Comparison of ENCODE assay signal across 21 cellular contexts in genomic region chr10:132027423-132027983, GRCh38. TPM values are rescaled to one million over a fixed set of nuclear protein-coding genes. Genes with fewer than 3 reads are reported as not detected.
DNase-seq lines count a peak whose midpoint lies in the region; ATAC-seq and TF ChIP-seq lines count a peak whose summit lies in the region.
"Had no signal": no experiment of that assay in that cellular context is flagged by ENCODE, and none has a peak within 500 bp of the region (broad histone marks: within the 10 kb centered on the region; RNA-seq: fewer than 3 reads in every experiment).

No MANE protein-coding gene starts in this region.

- H3K79me1 ChIP-seq in IMR-90 (ENCODE audit: low read depth in 1 of 2, low read length in 2 of 2) = no peaks in the 10 kb centered on the region
- no peaks in the 10 kb centered on the region for H3K79me1 ChIP-seq in mesenchymal stem cell (replicated peaks; ENCODE audit: low read length, poor library complexity, severe bottlenecking)

- TF ChIP-seq CTCF in Caco-2 (IDR thresholded peaks at IDR 0.05; ENCODE audit: insufficient read depth in 1 of 2, low read depth in 1 of 2, low read length in 1 of 2, severe bottlenecking in 1 of 2, unreplicated experiment in 1 of 2) (no peak), IMR-90 (conservative IDR thresholded peaks at IDR 0.05; ENCODE audit: low read depth, low read length) (no peak), cardiac fibroblast (IDR thresholded peaks at IDR 0.05; ENCODE audit: low read depth, low read length) (no peak)

- no peak overlapping the region for H3K27ac ChIP-seq in IMR-90 (ENCODE audit: insufficient read depth, low read length)
- H3K27ac ChIP-seq in mesenchymal stem cell (ENCODE audit: low read length, poor library complexity, severe bottlenecking) = no peak overlapping the region
- H3K27ac ChIP-seq: dorsolateral prefrontal cortex, skin epidermis had no signal

- H3K4ac ChIP-seq in IMR-90 (ENCODE audit: low read depth, low read length) = no peak overlapping the region
- no peak overlapping the region for H3K4ac ChIP-seq in mesenchymal stem cell (ENCODE audit: low read depth in 1 of 2, low read length in 2 of 2)

- BruUV-seq in Caco-2 (replicated peaks; lab: Mats Ljungman, UMichigan) (no TSS peak), IMR-90 (replicated peaks; lab: Mats Ljungman, UMichigan) (no TSS peak)

- no peak overlapping the region for H3K4me2 ChIP-seq in IMR-90 (ENCODE audit: low read depth, low read length)
- no peak overlapping the region for H3K4me2 ChIP-seq in mesenchymal stem cell (ENCODE audit: low read length, poor library complexity, severe bottlenecking)

- no peak overlapping the region for H3K14ac ChIP-seq in IMR-90 (replicated peaks; ENCODE audit: low read depth, low read length)
- H3K14ac ChIP-seq in mesenchymal stem cell (ENCODE audit: low read length in 2 of 2) = no peak overlapping the region

- no peaks in the 10 kb centered on the region for H3K36me3 Mint-ChIP-seq in Caco-2 (ENCODE audit: insufficient read depth, unreplicated experiment)
- H3K36me3 Mint-ChIP-seq: WTC11 had no signal

- ATAC-seq in IMR-90 (ENCODE audit: low read depth) (peak; percentile 27; the same call in 1 of the 2 replicates), GM18907 (IDR thresholded peaks at IDR 0.05; ENCODE audit: unreplicated experiment) (no peak)
- ATAC-seq: activated CD8-positive, alpha-beta T cell treated with anti-CD3 and anti-CD28 coated beads for 36 hours; activated T-cell treated with anti-CD3 and anti-CD28 coated beads, Interleukin-2, amount 50 U/mL, for 72 hours; T-helper 17 cell; WTC11 had no signal

- H4K8ac ChIP-seq in IMR-90 (ENCODE audit: low read depth in 2 of 2, low read length in 2 of 2) = no peak overlapping the region
- H4K8ac ChIP-seq in mesenchymal stem cell (ENCODE audit: low read length) = no peak overlapping the region

- H2BK20ac ChIP-seq in IMR-90 (ENCODE audit: low read depth, low read length) = no peak overlapping the region

- H2AK5ac ChIP-seq in IMR-90 (ENCODE audit: low read depth, low read length) = no peak overlapping the region
- no peak overlapping the region for H2AK5ac ChIP-seq in mesenchymal stem cell (ENCODE audit: low read length, severe bottlenecking)

- no peak overlapping the region for H2AFZ ChIP-seq in IMR-90 (replicated peaks; ENCODE audit: low read length, poor library complexity)
- H2AFZ ChIP-seq in mesenchymal stem cell (ENCODE audit: low read depth, low read length) = no peak overlapping the region

- peak overlapping the region; percentile 26 for H3K27ac Mint-ChIP-seq in Caco-2 (ENCODE audit: unreplicated experiment)
- H3K27ac Mint-ChIP-seq: activated CD8-positive, alpha-beta T cell treated with anti-CD3 and anti-CD28 coated beads for 36 hours; activated T-cell treated with anti-CD3 and anti-CD28 coated beads, Interleukin-2, amount 50 U/mL, for 72 hours; immature natural killer cell; T-helper 17 cell; WTC11 had no signal

- no peaks in the 10 kb centered on the region for H3K36me3 ChIP-seq in Caco-2 (ENCODE audit: control insufficient read depth, insufficient read depth, low read length)
- no peaks in the 10 kb centered on the region for H3K36me3 ChIP-seq in IMR-90 (ENCODE audit: control insufficient read depth, insufficient read depth, low read length)
- H3K36me3 ChIP-seq in mesenchymal stem cell (ENCODE audit: control insufficient read depth in 1 of 2, insufficient read depth in 2 of 2, low read depth in 1 of 2, low read length in 2 of 2) = no peaks in the 10 kb centered on the region

- no peak overlapping the region for H3K56ac ChIP-seq in IMR-90 (ENCODE audit: extremely low read depth, insufficient read depth, low read length)

- peaks cover 26% of the 10 kb centered on the region for H3K4me1 Mint-ChIP-seq in Caco-2 (ENCODE audit: low read depth, unreplicated experiment)

- H3K9ac ChIP-seq in IMR-90 (ENCODE audit: low read depth, low read length) (no peak overlapping the region), mesenchymal stem cell (ENCODE audit: low read length) (no peak overlapping the region)

- CTCF ChIA-PET in Caco-2 (lab: Charles Lee) (no interaction called here), IMR-90 (lab: Yijun Ruan, JAX) (no interaction called here)

- DNase-seq in Caco-2 (peak in 1 of 2 experiments; percentile 11), IMR-90 (peak; percentile 53), cardiac fibroblast (ENCODE audit: low read depth in 2 of 2) (peak; percentile 8 to 24), mesenchymal stem cell (peak; percentile 51), NCI-H345 (lab: John Stamatoyannopoulos, UW) (no peak), NCI-H187 (lab: John Stamatoyannopoulos, UW) (no peak)
- DNase-seq in activated naive CD4-positive, alpha-beta T cell treated with Interleukin-2 at 50 U/mL for 16 hours = no peak
- DNase-seq: activated CD8-positive, alpha-beta T cell treated with anti-CD3 and anti-CD28 coated beads for 36 hours; activated T-cell treated with anti-CD3 and anti-CD28 coated beads, Interleukin-2, amount 50 U/mL, for 72 hours; immature natural killer cell; MV-4-11; naive B cell; NCI-H2029; NCI-H446 treated with DMSO at 0.1 percent for 48 hours; stimulated activated CD4-positive, alpha-beta T cell treated with anti-CD3 and anti-CD28 coated beads, Interleukin-4, amount 100 ng/mL, for 1 hour; T-helper 17 cell had no signal

- H3K9me3 ChIP-seq in Caco-2 (no peaks in the 10 kb centered on the region), IMR-90 (ENCODE audit: control insufficient read depth, insufficient read depth, low read length) (no peaks in the 10 kb centered on the region), mesenchymal stem cell (ENCODE audit: control insufficient read depth, low read length) (no peaks in the 10 kb centered on the region)

- 60% methylated on average over 1 of the region's 3 CpGs; no CpG with 5 or more reads in 1 of the 2 experiments for WGBS in IMR-90 (ENCODE audit: extremely low coverage in 2 of 2, insufficient read length in 1 of 2), 2 experiments
- 63% methylated on average over 3 of the region's 3 CpGs for WGBS in mesenchymal stem cell

- H3K27me3 Mint-ChIP-seq in Caco-2 (ENCODE audit: insufficient read depth, unreplicated experiment) = peaks cover 20% of the 10 kb centered on the region

- no peak overlapping the region for H3K23ac ChIP-seq in IMR-90 (ENCODE audit: low read depth, low read length)
- no peak overlapping the region for H3K23ac ChIP-seq in mesenchymal stem cell (ENCODE audit: low read length in 2 of 2)

- no peak overlapping the region for H4K5ac ChIP-seq in IMR-90 (ENCODE audit: low read depth, low read length)

- H3K4me1 ChIP-seq in Caco-2 (peaks cover 6% of the 10 kb centered on the region; the same call in 1 of the 2 replicates), IMR-90 (ENCODE audit: control insufficient read depth, insufficient read depth, low read length) (no peaks in the 10 kb centered on the region), mesenchymal stem cell (ENCODE audit: control insufficient read depth, insufficient read depth, low read depth, low read length) (peaks cover 4% of the 10 kb centered on the region)

- H3K18ac ChIP-seq in IMR-90 (ENCODE audit: low read depth, low read length) = no peak overlapping the region
- H3K18ac ChIP-seq in mesenchymal stem cell (ENCODE audit: low read depth in 1 of 2, low read length in 2 of 2) = no peak overlapping the region

- H3K4me3 ChIP-seq in Caco-2 (ENCODE audit: low read depth, low read length) (no peak overlapping the region), IMR-90 (ENCODE audit: insufficient read depth, low read depth, low read length) (no peak overlapping the region), cardiac fibroblast (replicated peaks in 1 of 2; ENCODE audit: low read depth in 2 of 2, low read length in 2 of 2) (no peak overlapping the region), mesenchymal stem cell (ENCODE audit: insufficient read depth in 1 of 2, low read depth in 1 of 2, low read length in 2 of 2) (no peak overlapping the region)
- H3K4me3 ChIP-seq: dorsolateral prefrontal cortex, skin epidermis had no signal

- no peak overlapping the region for H2AK9ac ChIP-seq in IMR-90 (replicated peaks; ENCODE audit: low read depth, low read length, poor library complexity)

- H2BK5ac ChIP-seq in IMR-90 (ENCODE audit: low read depth, low read length, poor library complexity, severe bottlenecking) = no peak overlapping the region
- H2BK5ac ChIP-seq in mesenchymal stem cell (ENCODE audit: low read depth, low read length, poor library complexity, severe bottlenecking) = no peak overlapping the region

- H3K27me3 ChIP-seq in Caco-2 (replicated peaks; ENCODE audit: control insufficient read depth, insufficient read depth, low read length) (no peaks in the 10 kb centered on the region), IMR-90 (ENCODE audit: control insufficient read depth, insufficient read depth, low read length) (peaks cover 37% of the 10 kb centered on the region), mesenchymal stem cell (ENCODE audit: control insufficient read depth in 1 of 2, insufficient read depth in 1 of 2, low read length in 2 of 2) (peaks cover 35 to 58% of the 10 kb centered on the region in 2 experiments)
- H3K27me3 ChIP-seq: dorsolateral prefrontal cortex had no signal

- H3K9me1 ChIP-seq in IMR-90 (ENCODE audit: insufficient read depth, low read length) = no peaks in the 10 kb centered on the region

- H4K91ac ChIP-seq in IMR-90 (ENCODE audit: insufficient read depth, low read depth, low read length) (no peak overlapping the region), mesenchymal stem cell (ENCODE audit: low read length) (no peak overlapping the region)

- dilution Hi-C loops in IMR-90 (cut with HindIII; ENCODE audit: low sequenced_read_pairs, unreplicated experiment) = no loop called here

- intact Hi-C loops in Caco-2 (cut with micrococcal nuclease; ENCODE audit: unreplicated experiment) = no loop called here
- intact Hi-C loops in IMR-90 (cut with micrococcal nuclease) = no loop called here

- H2BK15ac ChIP-seq in IMR-90 (ENCODE audit: low read depth, low read length) (no peak overlapping the region), mesenchymal stem cell (ENCODE audit: low read depth, poor library complexity, severe bottlenecking) (no peak overlapping the region)

- no peak overlapping the region for H2BK12ac ChIP-seq in mesenchymal stem cell (ENCODE audit: low read length in 2 of 2)

- H3K9me3 Mint-ChIP-seq in Caco-2 (ENCODE audit: unreplicated experiment) = no peaks in the 10 kb centered on the region
- H3K9me3 Mint-ChIP-seq: activated CD8-positive, alpha-beta T cell treated with anti-CD3 and anti-CD28 coated beads for 36 hours; activated T-cell treated with anti-CD3 and anti-CD28 coated beads, Interleukin-2, amount 50 U/mL, for 72 hours; immature natural killer cell had no signal

- no peak for TF ChIP-seq RAD21 in IMR-90 (IDR thresholded peaks at IDR 0.05; ENCODE audit: low read length)

- TF ChIP-seq POLR2A in IMR-90 (IDR thresholded peaks at IDR 0.05; ENCODE audit: low read depth, low read length) = no peak

- in situ Hi-C loops in IMR-90 (cut with MboI; ENCODE audit: low sequenced_read_pairs) = no loop called here

- H2BK120ac ChIP-seq in IMR-90 (ENCODE audit: low read depth, low read length) (no peak overlapping the region), mesenchymal stem cell (ENCODE audit: low read depth, low read length) (no peak overlapping the region)

- POLR2A ChIA-PET in Caco-2 (lab: Charles Lee) (no interaction called here), IMR-90 (lab: Charles Lee; ENCODE audit: unreplicated experiment) (no interaction called here)

- no peak overlapping the region for H3K4me3 Mint-ChIP-seq in Caco-2 (ENCODE audit: unreplicated experiment)
- H3K4me3 Mint-ChIP-seq: activated CD8-positive, alpha-beta T cell treated with anti-CD3 and anti-CD28 coated beads for 36 hours; activated T-cell treated with anti-CD3 and anti-CD28 coated beads, Interleukin-2, amount 50 U/mL, for 72 hours; immature natural killer cell; T-helper 17 cell; WTC11 had no signal

- H4K20me1 ChIP-seq in IMR-90 (ENCODE audit: insufficient read depth, low read length) = no peaks in the 10 kb centered on the region

RNA-seq across cellular contexts. Expression of gene JAKMIP3, which starts 38.2 kb away (rescaled TPM):
- total RNA-seq in Caco-2 (2022) = 0.50 and 0.53 TPM in 2 replicates
- under 0.01 TPM in 2 replicates for total RNA-seq in IMR-90 (2012; rRNA removed)
- polyA plus RNA-seq in IMR-90 (2012; rRNA removed) = 0.09 and 0.22 TPM in 2 replicates
- 0.02 and 0.08 TPM in 2 replicates for polyA plus RNA-seq in IMR-90 (2012; cell fraction: cytosol; rRNA removed)
- 0.97 and 2.2 TPM in 2 replicates for polyA plus RNA-seq in IMR-90 (2012; cell fraction: nucleus; rRNA removed; ENCODE audit: low replicate concordance)
- 0.03 TPM for polyA plus RNA-seq in mesenchymal stem cell (2013, experiment 1 of 2)
- polyA plus RNA-seq in mesenchymal stem cell (2013, experiment 2 of 2) = 0.05 TPM
- total RNA-seq: bronchial epithelial cell had no signal
- polyA plus RNA-seq: immature natural killer cell had no signal

RNA-seq across cellular contexts. Expression of gene BNIP3, which starts 45.8 kb away (rescaled TPM):
- total RNA-seq in Caco-2 (2022) (16.5 and 18.4 TPM in 2 replicates), IMR-90 (2012; rRNA removed) (134 and 252 TPM in 2 replicates)
- polyA plus RNA-seq in IMR-90 (2012; rRNA removed) = 181 and 211 TPM in 2 replicates
- 221 and 286 TPM in 2 replicates for polyA plus RNA-seq in IMR-90 (2012; cell fraction: cytosol; rRNA removed)
- polyA plus RNA-seq in IMR-90 (2012; cell fraction: nucleus; rRNA removed; ENCODE audit: low replicate concordance) = 248 and 274 TPM in 2 replicates
- 30.5 TPM for polyA plus RNA-seq in mesenchymal stem cell (2013, experiment 1 of 2)
- 31.1 TPM for polyA plus RNA-seq in mesenchymal stem cell (2013, experiment 2 of 2)

Comparison
In these comparisons a context has a peak if more than half of its experiments do, and no peak if none do; other contexts are left out.
1. DNase-seq: peak in IMR-90 (single experiment), cardiac fibroblast (2 of 2) and mesenchymal stem cell (single experiment); none in NCI-H345 (single experiment), activated naive CD4-positive, alpha-beta T cell treated with Interleukin-2 at 50 U/mL for 16 hours (single experiment) and NCI-H187 (0 of 2).